In genomic region chr6:136921521-136921935, GRCh38 we compare ENCODE assay signal across 8 cellular contexts. TPM values are rescaled to one million over a fixed set of nuclear protein-coding genes. Genes with fewer than 3 reads are reported as not detected.
DNase-seq lines count a peak whose midpoint lies in the region; ATAC-seq and TF ChIP-seq lines count a peak whose summit lies in the region.

No MANE protein-coding gene starts in this region.

- H3K4me3 Mint-ChIP-seq in activated naive CD4-positive, alpha-beta T cell treated with anti-CD3 and anti-CD28 coated beads, Interleukin-2, amount 10 ng/mL, durations not matched to agents 7 days and 5 days: peak overlapping the region; percentile 63
- peak overlapping the region; percentile 85 to 88 (median 86) for H3K4me3 Mint-ChIP-seq in nephron

- H3K27me3 Mint-ChIP-seq in activated naive CD4-positive, alpha-beta T cell treated with anti-CD3 and anti-CD28 coated beads, Interleukin-2, amount 10 ng/mL, durations not matched to agents 7 days and 5 days: peaks cover 78% of the 10 kb centered on the region
- H3K27me3 Mint-ChIP-seq in nephron (ENCODE audit: low read depth): peaks cover 65% of the 10 kb centered on the region

- TF ChIP-seq CTCF in epithelial cell of proximal tubule (conservative IDR thresholded peaks at IDR 0.05; ENCODE audit: low read depth, low read length): no peak
- no peak for TF ChIP-seq CTCF in nephron (IDR thresholded peaks at IDR 0.05; ENCODE audit: unreplicated experiment in 3 of 3)

- no peaks in the 10 kb centered on the region for H3K36me3 Mint-ChIP-seq in activated naive CD4-positive, alpha-beta T cell treated with anti-CD3 and anti-CD28 coated beads, Interleukin-2, amount 10 ng/mL, durations not matched to agents 7 days and 5 days
- H3K36me3 Mint-ChIP-seq in nephron (ENCODE audit: low read depth): peaks cover 8% of the 10 kb centered on the region

- peak; percentile 24 for DNase-seq in activated naive CD4-positive, alpha-beta T cell treated with anti-CD3 and anti-CD28 coated beads, Interleukin-2, amount 10 ng/mL, durations not matched to agents 7 days and 5 days
- DNase-seq in activated naive CD4-positive, alpha-beta T cell treated with anti-CD3 and anti-CD28 coated beads, Interleukin-2, amount 50 U/mL, for 16 hours: no peak
- DNase-seq in SK-N-DZ (ENCODE audit: low spot score) (peak; percentile 40), epithelial cell of proximal tubule (ENCODE audit: low read depth) (no peak), GF-D8 (lab: John Stamatoyannopoulos, UW) (no peak), nucleus accumbens (lab: John Stamatoyannopoulos, UW) (no peak)

- ATAC-seq in activated CD4-positive, CD25-positive, alpha-beta regulatory T cell treated with anti-CD3 and anti-CD28 coated beads, Interleukin-2, amount 50 U/mL, for 24 hours: no peak

- peaks cover 33% of the 10 kb centered on the region for H3K4me1 Mint-ChIP-seq in activated naive CD4-positive, alpha-beta T cell treated with anti-CD3 and anti-CD28 coated beads, Interleukin-2, amount 10 ng/mL, durations not matched to agents 7 days and 5 days
- peaks cover 14% of the 10 kb centered on the region for H3K4me1 Mint-ChIP-seq in nephron

- CTCF ChIA-PET in activated naive CD4-positive, alpha-beta T cell treated with anti-CD3 and anti-CD28 coated beads, Interleukin-2, amount 10 ng/mL, durations not matched to agents 7 days and 5 days (lab: Charles Lee): no interaction called here

- H3K27ac Mint-ChIP-seq in activated naive CD4-positive, alpha-beta T cell treated with anti-CD3 and anti-CD28 coated beads, Interleukin-2, amount 10 ng/mL, durations not matched to agents 7 days and 5 days: no peak overlapping the region
- H3K27ac Mint-ChIP-seq in nephron: no peak overlapping the region

- peak overlapping the region; percentile 49 for H3K4me3 ChIP-seq in epithelial cell of proximal tubule (ENCODE audit: low read depth, low read length)

- H3K9me3 Mint-ChIP-seq in activated naive CD4-positive, alpha-beta T cell treated with anti-CD3 and anti-CD28 coated beads, Interleukin-2, amount 10 ng/mL, durations not matched to agents 7 days and 5 days: no peaks in the 10 kb centered on the region
- H3K9me3 Mint-ChIP-seq in nephron: no peaks in the 10 kb centered on the region

RNA-seq across cellular contexts. Expression of gene SLC35D3, which starts 0.6 kb away (rescaled TPM):
- polyA plus RNA-seq in SK-N-DZ (2014; cell fraction: cytosol; rRNA removed): 1.7 and 2.4 TPM in 2 replicates
- polyA plus RNA-seq in SK-N-DZ (2014; cell fraction: nucleus; rRNA removed): 3.0 and 3.2 TPM in 2 replicates
- not detected in 2 replicates for total RNA-seq in epithelial cell of proximal tubule

Comparison
In these comparisons a context has a peak if more than half of its experiments do, and no peak if none do; other contexts are left out.
1. DNase-seq: peak in activated naive CD4-positive, alpha-beta T cell treated with anti-CD3 and anti-CD28 coated beads, Interleukin-2, amount 10 ng/mL, durations not matched to agents 7 days and 5 days (single experiment) and SK-N-DZ (single experiment); none in activated naive CD4-positive, alpha-beta T cell treated with anti-CD3 and anti-CD28 coated beads, Interleukin-2, amount 50 U/mL, for 16 hours (single experiment), epithelial cell of proximal tubule (single experiment), GF-D8 (single experiment) and nucleus accumbens (0 of 56).